1 cellular context compared by ENCODE assay signal in genomic region chr4:1417522-1418390, GRCh38.
TF ChIP-seq lines count a peak whose summit lies in the region.

No MANE protein-coding gene starts in this region.

TF ChIP-seq in K562, 482 proteins besides CTCF, POLR2A, EP300 and RAD21:
- TF ChIP-seq ZBTB33 (CRISPR knock-in tag; IDR thresholded peaks at IDR 0.05), result 0 out of 2 replicates have a peak, but pooled peaks have one; percentile 9
- TF ChIP-seq TEAD1 (CRISPR knock-in tag; IDR thresholded peaks at IDR 0.05), result peak in 1 of 2 experiments; percentile 53; a peak in 1 of 4 replicates
- TF ChIP-seq ZNF561 (CRISPR knock-in tag; conservative IDR thresholded peaks at IDR 0.05), result no peak
